In genomic region chr5:61402244-61402823, GRCh38 we compare ENCODE assay signal across 21 cellular contexts.
DNase-seq lines count a peak whose midpoint lies in the region; FAIRE-seq and TF ChIP-seq lines count a peak whose summit lies in the region.
"Had no signal": no experiment of that assay in that cellular context is flagged by ENCODE, and none has a peak within 500 bp of the region (broad histone marks: within the 10 kb centered on the region; RNA-seq: fewer than 3 reads in every experiment).

No MANE protein-coding gene starts in this region.

- no peak overlapping the region for H3K4me3 Mint-ChIP-seq in activated naive CD4-positive, alpha-beta T cell treated with anti-CD3 and anti-CD28 coated beads, Interleukin-2, amount 50 U/mL, for 24 hours
- peak overlapping the region; percentile 13 for H3K4me3 Mint-ChIP-seq in type B pancreatic cell
- H3K4me3 Mint-ChIP-seq: activated T-cell treated with anti-CD3 and anti-CD28 coated beads, Interleukin-2, amount 50 U/mL, for 24 hours; nephron progenitor cell had no signal

- no peaks in the 10 kb centered on the region for H3K9me3 Mint-ChIP-seq in activated naive CD4-positive, alpha-beta T cell treated with anti-CD3 and anti-CD28 coated beads, Interleukin-2, amount 50 U/mL, for 24 hours
- H3K9me3 Mint-ChIP-seq in type B pancreatic cell = no peaks in the 10 kb centered on the region
- H3K9me3 Mint-ChIP-seq: activated T-cell treated with anti-CD3 and anti-CD28 coated beads, Interleukin-2, amount 50 U/mL, for 24 hours had no signal

- no peak for DNase-seq in activated naive CD4-positive, alpha-beta T cell treated with anti-CD3 and anti-CD28 coated beads, Interleukin-2, amount 50 U/mL, for 16 hours
- DNase-seq in OCI-M1 (lab: John Stamatoyannopoulos, UW) (peak; percentile 37), type B pancreatic cell (ENCODE audit: extremely low spot score, unreplicated experiment) (no peak), NCI-H510A (lab: John Stamatoyannopoulos, UW) (no peak), NCI-H2029 treated with DMSO at 0.1 percent for 48 hours (lab: John Stamatoyannopoulos, UW) (no peak), GM10266 (ENCODE audit: extremely low spot score) (no peak)
- DNase-seq: activated naive CD4-positive, alpha-beta T cell; activated T-cell treated with anti-CD3 and anti-CD28 coated beads, Interleukin-2, amount 50 U/mL, for 24 hours; amygdala; gastrocnemius medialis; hypothalamus; islet precursor cell; NCI-H1417; NCI-H446; nephron progenitor cell; posterior cingulate gyrus; stimulated activated CD4-positive, alpha-beta T cell treated with anti-CD3 and anti-CD28 coated beads, Interleukin-1b, Interleukin-23, amount 100 ng/mL, for 48 hours had no signal

- H3K27me3 Mint-ChIP-seq in activated naive CD4-positive, alpha-beta T cell treated with anti-CD3 and anti-CD28 coated beads, Interleukin-2, amount 50 U/mL, for 24 hours = no peaks in the 10 kb centered on the region
- no peaks in the 10 kb centered on the region for H3K27me3 Mint-ChIP-seq in type B pancreatic cell
- H3K27me3 Mint-ChIP-seq: activated T-cell treated with anti-CD3 and anti-CD28 coated beads, Interleukin-2, amount 50 U/mL, for 24 hours had no signal

- TF ChIP-seq CTCF in type B pancreatic cell (conservative IDR thresholded peaks at IDR 0.05) (no peak), GM10266 (IDR thresholded peaks at IDR 0.05; ENCODE audit: control insufficient read depth, insufficient read depth, low read depth, missing control alignments) (no peak)

- peak overlapping the region; percentile 33 for H3K27ac Mint-ChIP-seq in activated naive CD4-positive, alpha-beta T cell treated with anti-CD3 and anti-CD28 coated beads, Interleukin-2, amount 50 U/mL, for 24 hours
- H3K27ac Mint-ChIP-seq in type B pancreatic cell = peak overlapping the region; percentile 44
- H3K27ac Mint-ChIP-seq: activated T-cell treated with anti-CD3 and anti-CD28 coated beads, Interleukin-2, amount 50 U/mL, for 24 hours had no signal

- H3K36me3 Mint-ChIP-seq in activated naive CD4-positive, alpha-beta T cell treated with anti-CD3 and anti-CD28 coated beads, Interleukin-2, amount 50 U/mL, for 24 hours = peaks cover 1% of the 10 kb centered on the region
- H3K36me3 Mint-ChIP-seq in type B pancreatic cell = peaks cover 6% of the 10 kb centered on the region

- H3K4me1 Mint-ChIP-seq in activated naive CD4-positive, alpha-beta T cell treated with anti-CD3 and anti-CD28 coated beads, Interleukin-2, amount 50 U/mL, for 24 hours = peaks cover 45% of the 10 kb centered on the region
- peaks cover 50% of the 10 kb centered on the region for H3K4me1 Mint-ChIP-seq in type B pancreatic cell (ENCODE audit: unreplicated experiment)

- FAIRE-seq in endometrium (lab: Jason Lieb, UNC) = peak; percentile 67
- FAIRE-seq: HepG2, urothelium cell line had no signal
